23 cellular contexts compared by ENCODE assay signal in genomic region chr19:7639863-7640348, GRCh38. TPM values are rescaled to one million over a fixed set of nuclear protein-coding genes. Genes with fewer than 3 reads are reported as not detected.
DNase-seq lines count a peak whose midpoint lies in the region; ATAC-seq and TF ChIP-seq lines count a peak whose summit lies in the region.
"Had no signal": no experiment of that assay in that cellular context is flagged by ENCODE, and none has a peak within 500 bp of the region (broad histone marks: within the 10 kb centered on the region; RNA-seq: fewer than 3 reads in every experiment).

No MANE protein-coding gene starts in this region.

- H3K36me3 ChIP-seq in IMR-90 (ENCODE audit: control insufficient read depth, insufficient read depth, low read length): no peaks in the 10 kb centered on the region

- no peak overlapping the region for H3K56ac ChIP-seq in IMR-90 (ENCODE audit: extremely low read depth, insufficient read depth, low read length)

- WGBS in IMR-90 (ENCODE audit: extremely low coverage in 2 of 2, insufficient read length in 1 of 2), 2 experiments: 86% methylated on average over 9 of the region's 13 CpGs; no CpG with 5 or more reads in 1 of the 2 experiments

- H3K9me3 ChIP-seq in IMR-90 (ENCODE audit: control insufficient read depth, insufficient read depth, low read length): no peaks in the 10 kb centered on the region
- H3K9me3 ChIP-seq: BLaER1, left lung, tibial artery had no signal

- intact Hi-C loops in IMR-90 (cut with micrococcal nuclease): no loop called here
- intact Hi-C loops in left colon (cut with DNase I, micrococcal nuclease): no loop called here

- no peak for DNase-seq in T-helper 2 cell treated with Interferon-gamma antibody and Interleukin-4, amounts not matched to agents 5 μg/mL and 100 μg/mL, for 36 hours (ENCODE audit: low spot score)
- DNase-seq in T-helper 2 cell (no peak), IMR-90 (no peak), left colon (no peak)
- DNase-seq in naive thymus-derived CD8-positive, alpha-beta T cell: no peak
- DNase-seq: 8988T; DMS153; dorsolateral prefrontal cortex; Kasumi-1; left lung; NCI-H1105; NCI-H2107; NCI-H524 treated with DMSO at 0.1 percent for 48 hours; SHP77; stimulated activated naive CD4-positive, alpha-beta T cell; tibial artery had no signal

- TF ChIP-seq POLR2A in IMR-90 (IDR thresholded peaks at IDR 0.05; ENCODE audit: low read depth, low read length): no peak

- no peak overlapping the region for H2AK9ac ChIP-seq in IMR-90 (replicated peaks; ENCODE audit: low read depth, low read length, poor library complexity)

- BruUV-seq in IMR-90 (replicated peaks; lab: Mats Ljungman, UMichigan): no TSS peak

- no peak for TF ChIP-seq CTCF in IMR-90 (conservative IDR thresholded peaks at IDR 0.05; ENCODE audit: low read depth, low read length)

- H2BK15ac ChIP-seq in IMR-90 (ENCODE audit: low read depth, low read length): no peak overlapping the region

- ATAC-seq in IMR-90 (ENCODE audit: low read depth) (no peak), left colon (no peak), GM18870 (IDR thresholded peaks at IDR 0.05; ENCODE audit: unreplicated experiment) (no peak)
- no peak for ATAC-seq in naive thymus-derived CD8-positive, alpha-beta T cell
- ATAC-seq: activated T-helper 17 cell treated with anti-CD3 and anti-CD28 coated beads, Interleukin-2, amount 50 U/mL, for 72 hours; esophagus mucosa; left lung; sciatic nerve had no signal

- H3K4ac ChIP-seq in IMR-90 (ENCODE audit: low read depth, low read length): no peak overlapping the region

- no peaks in the 10 kb centered on the region for H3K4me1 ChIP-seq in IMR-90 (ENCODE audit: control insufficient read depth, insufficient read depth, low read length)

- H3K9ac ChIP-seq in IMR-90 (ENCODE audit: low read depth, low read length): no peak overlapping the region
- H3K9ac ChIP-seq: BLaER1 had no signal

- no peak overlapping the region for H4K5ac ChIP-seq in IMR-90 (ENCODE audit: low read depth, low read length)

- H4K91ac ChIP-seq in IMR-90 (ENCODE audit: insufficient read depth, low read depth, low read length): no peak overlapping the region

- dilution Hi-C loops in IMR-90 (cut with HindIII; ENCODE audit: low sequenced_read_pairs, unreplicated experiment): no loop called here

- no peak overlapping the region for H4K8ac ChIP-seq in IMR-90 (ENCODE audit: low read depth in 2 of 2, low read length in 2 of 2)

- peaks cover 12% of the 10 kb centered on the region for H3K9me1 ChIP-seq in IMR-90 (ENCODE audit: insufficient read depth, low read length)

- peaks cover 26% of the 10 kb centered on the region for H3K36me3 Mint-ChIP-seq in T-helper 2 cell treated with Interferon-gamma antibody and Interleukin-4, amounts not matched to agents 5 μg/mL and 100 μg/mL, for 36 hours (ENCODE audit: low read depth)
- H3K36me3 Mint-ChIP-seq in naive thymus-derived CD8-positive, alpha-beta T cell: peaks cover 0 to 10% (median 0%) of the 10 kb centered on the region in 3 donors

- peaks cover 14% of the 10 kb centered on the region; the same call in 1 of the 2 replicates for H3K27me3 ChIP-seq in IMR-90 (ENCODE audit: control insufficient read depth, insufficient read depth, low read length)
- H3K27me3 ChIP-seq: BLaER1 had no signal

- no peak overlapping the region for H3K18ac ChIP-seq in IMR-90 (ENCODE audit: low read depth, low read length)

- H3K23ac ChIP-seq in IMR-90 (ENCODE audit: low read depth, low read length): no peak overlapping the region

- peak overlapping the region; percentile 2 for H3K4me3 Mint-ChIP-seq in T-helper 2 cell treated with Interferon-gamma antibody and Interleukin-4, amounts not matched to agents 5 μg/mL and 100 μg/mL, for 36 hours
- peak overlapping the region in 7 of 10 donors; percentile 30 to 77 (median 49) for H3K4me3 Mint-ChIP-seq in naive thymus-derived CD8-positive, alpha-beta T cell

- CTCF ChIA-PET in IMR-90 (lab: Yijun Ruan, JAX): no interaction called here

- H3K27ac Mint-ChIP-seq in T-helper 2 cell treated with Interferon-gamma antibody and Interleukin-4, amounts not matched to agents 5 μg/mL and 100 μg/mL, for 36 hours: no peak overlapping the region
- H3K27ac Mint-ChIP-seq in naive thymus-derived CD8-positive, alpha-beta T cell: peak overlapping the region in 7 of 10 donors; percentile 15 to 85 (median 46)
- H3K27ac Mint-ChIP-seq: activated T-helper 17 cell treated with anti-CD3 and anti-CD28 coated beads, Interleukin-2, amount 50 U/mL, for 72 hours had no signal

- POLR2A ChIA-PET in IMR-90 (lab: Charles Lee; ENCODE audit: unreplicated experiment): no interaction called here
- POLR2A ChIA-PET in naive thymus-derived CD8-positive, alpha-beta T cell (lab: Charles Lee): no interaction called here

- in situ Hi-C loops in IMR-90 (cut with MboI; ENCODE audit: low sequenced_read_pairs): no loop called here

- peaks cover 5% of the 10 kb centered on the region; the same call in 1 of the 2 replicates for H4K20me1 ChIP-seq in IMR-90 (ENCODE audit: insufficient read depth, low read length)

- H3K9me3 Mint-ChIP-seq in T-helper 2 cell treated with Interferon-gamma antibody and Interleukin-4, amounts not matched to agents 5 μg/mL and 100 μg/mL, for 36 hours: no peaks in the 10 kb centered on the region
- no peaks in the 10 kb centered on the region for H3K9me3 Mint-ChIP-seq in naive thymus-derived CD8-positive, alpha-beta T cell
- H3K9me3 Mint-ChIP-seq: activated T-helper 17 cell treated with anti-CD3 and anti-CD28 coated beads, Interleukin-2, amount 50 U/mL, for 72 hours had no signal

- H2BK120ac ChIP-seq in IMR-90 (ENCODE audit: low read depth, low read length): no peak overlapping the region

- H3K79me1 ChIP-seq in IMR-90 (ENCODE audit: low read depth in 1 of 2, low read length in 2 of 2): no peaks in the 10 kb centered on the region

- no peak overlapping the region for H3K4me2 ChIP-seq in IMR-90 (ENCODE audit: low read depth, low read length)
- H3K4me2 ChIP-seq: BLaER1 had no signal

- no peaks in the 10 kb centered on the region for H3K27me3 Mint-ChIP-seq in T-helper 2 cell treated with Interferon-gamma antibody and Interleukin-4, amounts not matched to agents 5 μg/mL and 100 μg/mL, for 36 hours (ENCODE audit: low read depth)
- H3K27me3 Mint-ChIP-seq in naive thymus-derived CD8-positive, alpha-beta T cell: no peaks in the 10 kb centered on the region
- H3K27me3 Mint-ChIP-seq: activated T-helper 17 cell treated with anti-CD3 and anti-CD28 coated beads, Interleukin-2, amount 50 U/mL, for 72 hours had no signal

- no peak overlapping the region for H3K14ac ChIP-seq in IMR-90 (replicated peaks; ENCODE audit: low read depth, low read length)

- TF ChIP-seq RAD21 in IMR-90 (IDR thresholded peaks at IDR 0.05; ENCODE audit: low read length): no peak

- no peak overlapping the region for H2BK20ac ChIP-seq in IMR-90 (ENCODE audit: low read depth, low read length)

- peak overlapping the region; percentile 43 for H2BK5ac ChIP-seq in IMR-90 (ENCODE audit: low read depth, low read length, poor library complexity, severe bottlenecking)

- peak overlapping the region; percentile 51 for H2AFZ ChIP-seq in IMR-90 (replicated peaks; ENCODE audit: low read length, poor library complexity)

- H3K4me1 Mint-ChIP-seq in T-helper 2 cell treated with Interferon-gamma antibody and Interleukin-4, amounts not matched to agents 5 μg/mL and 100 μg/mL, for 36 hours (ENCODE audit: low read depth): peaks cover 14% of the 10 kb centered on the region
- H3K4me1 Mint-ChIP-seq in naive thymus-derived CD8-positive, alpha-beta T cell: peaks cover 14 to 46% (median 38%) of the 10 kb centered on the region in 4 donors

- no peak overlapping the region for H2AK5ac ChIP-seq in IMR-90 (ENCODE audit: low read depth, low read length)

- no peak overlapping the region for H3K4me3 ChIP-seq in IMR-90 (ENCODE audit: insufficient read depth, low read depth, low read length)
- H3K4me3 ChIP-seq: BLaER1, dorsolateral prefrontal cortex, left lung, tibial artery had no signal

- no peak overlapping the region for H3K27ac ChIP-seq in IMR-90 (ENCODE audit: insufficient read depth, low read length)
- H3K27ac ChIP-seq: BLaER1, dorsolateral prefrontal cortex, left lung, tibial artery had no signal

RNA-seq across cellular contexts. Expression of gene STXBP2, which starts 3.0 kb away (rescaled TPM):
- total RNA-seq in IMR-90 (2012; rRNA removed) (3.9 and 8.6 TPM in 2 replicates), left colon (100 to 1,000 TPM; 186 to 209 TPM)
- 12.5 and 12.6 TPM in 2 replicates for polyA plus RNA-seq in IMR-90 (2012; rRNA removed)
- 13.3 TPM in 2 replicates for polyA plus RNA-seq in IMR-90 (2012; cell fraction: cytosol; rRNA removed)
- 63.8 and 80.0 TPM in 2 replicates for polyA plus RNA-seq in IMR-90 (2012; cell fraction: nucleus; rRNA removed; ENCODE audit: low replicate concordance)
- total RNA-seq in naive thymus-derived CD8-positive, alpha-beta T cell: 100 to 1,000 TPM; 165 to 184 TPM
- 10 to 100 TPM; 50.4 to 63.2 (median 54.9) TPM for polyA plus RNA-seq in naive thymus-derived CD8-positive, alpha-beta T cell

RNA-seq across cellular contexts. Expression of gene PCP2, which starts 6.4 kb away (rescaled TPM):
- not detected in 2 replicates for total RNA-seq in IMR-90 (2012; rRNA removed)
- not detected in 2 replicates for polyA plus RNA-seq in IMR-90 (2012; rRNA removed)
- polyA plus RNA-seq in IMR-90 (2012; cell fraction: cytosol; rRNA removed): not detected in 2 replicates
- 0.23 TPM in 1 of 2 replicates, not detected in the other for polyA plus RNA-seq in IMR-90 (2012; cell fraction: nucleus; rRNA removed; ENCODE audit: low replicate concordance)
- 1 to 10 TPM; 5.2 to 8.4 TPM for total RNA-seq in naive thymus-derived CD8-positive, alpha-beta T cell
- polyA plus RNA-seq in naive thymus-derived CD8-positive, alpha-beta T cell: under 1 TPM in 1 of 3 donors, not detected in 2; 0.76 TPM
- total RNA-seq in left colon: under 1 TPM in 1 of 2 donors, not detected in 1; 0.73 TPM
- total RNA-seq: esophagus mucosa, osteoblast, sciatic nerve had no signal

RNA-seq across cellular contexts. Expression of gene PET100, which starts 10.3 kb away (rescaled TPM):
- total RNA-seq in IMR-90 (2012; rRNA removed) (1.4 and 5.3 TPM in 2 replicates), left colon (100 to 1,000 TPM; 100 to 123 TPM)
- 31.4 and 40.0 TPM in 2 replicates for polyA plus RNA-seq in IMR-90 (2012; rRNA removed)
- polyA plus RNA-seq in IMR-90 (2012; cell fraction: cytosol; rRNA removed): 7.1 and 15.8 TPM in 2 replicates
- 10.0 and 34.3 TPM in 2 replicates for polyA plus RNA-seq in IMR-90 (2012; cell fraction: nucleus; rRNA removed; ENCODE audit: low replicate concordance)
- 100 to 1,000 TPM; 124 to 128 TPM for total RNA-seq in naive thymus-derived CD8-positive, alpha-beta T cell
- 100 to 1,000 TPM; 190 to 299 (median 289) TPM for polyA plus RNA-seq in naive thymus-derived CD8-positive, alpha-beta T cell

RNA-seq across cellular contexts. Expression of gene XAB2, which starts 10.6 kb away (rescaled TPM):
- 28.1 and 29.9 TPM in 2 replicates for total RNA-seq in IMR-90 (2012; rRNA removed)
- 34.4 and 39.4 TPM in 2 replicates for polyA plus RNA-seq in IMR-90 (2012; rRNA removed)
- polyA plus RNA-seq in IMR-90 (2012; cell fraction: cytosol; rRNA removed): 29.4 and 40.6 TPM in 2 replicates
- 108 and 218 TPM in 2 replicates for polyA plus RNA-seq in IMR-90 (2012; cell fraction: nucleus; rRNA removed; ENCODE audit: low replicate concordance)
- total RNA-seq in naive thymus-derived CD8-positive, alpha-beta T cell: 10 to 100 TPM; 70.2 to 71.0 TPM
- polyA plus RNA-seq in naive thymus-derived CD8-positive, alpha-beta T cell: 10 to 100 TPM in 1 of 3 donors, 1 to 10 TPM in 2; 6.6 to 17.6 (median 9.9) TPM
- total RNA-seq in left colon: 10 to 100 TPM; 23.6 to 29.4 TPM

RNA-seq across cellular contexts. Expression of gene RETN, which starts 28.9 kb away (rescaled TPM):
- total RNA-seq in IMR-90 (2012; rRNA removed) (not detected in 2 replicates), left colon (not detected)
- not detected in 2 replicates for polyA plus RNA-seq in IMR-90 (2012; rRNA removed)
- polyA plus RNA-seq in IMR-90 (2012; cell fraction: cytosol; rRNA removed): not detected in 2 replicates
- polyA plus RNA-seq in IMR-90 (2012; cell fraction: nucleus; rRNA removed; ENCODE audit: low replicate concordance): not detected in 2 replicates
- not detected for total RNA-seq in naive thymus-derived CD8-positive, alpha-beta T cell
- polyA plus RNA-seq in naive thymus-derived CD8-positive, alpha-beta T cell: 10 to 100 TPM in 1 of 3 donors, 1 to 10 TPM in 2; 6.5 to 12.8 (median 8.7) TPM
- total RNA-seq: activated T-helper 17 cell treated with anti-CD3 and anti-CD28 coated beads, Interleukin-2, amount 50 U/mL, for 72 hours; esophagus mucosa; osteoblast; T-helper 1 cell treated with Interleukin-12 subunit alpha and Interleukin-12 subunit beta and Interleukin-4 antibody, amounts not matched to agents 30 ng/mL and 1 ng/mL, for 36 hours had no signal

Comparison
In these comparisons a context has a peak if more than half of its experiments do, and no peak if none do; other contexts are left out.
1. RNA of gene STXBP2, which starts 3.0 kb away (total RNA-seq): 186 to 209 TPM in left colon and 165 to 184 TPM in naive thymus-derived CD8-positive, alpha-beta T cell; 3.9 to 8.6 TPM in IMR-90; every median in the first group is over 10 times any median in the second.
2. RNA of gene PET100, which starts 10.3 kb away (total RNA-seq): 124 to 128 TPM in naive thymus-derived CD8-positive, alpha-beta T cell and 100 to 123 TPM in left colon; 1.4 to 5.3 TPM in IMR-90; every median in the first group is over 10 times any median in the second.